In the genomic region with DNA sequence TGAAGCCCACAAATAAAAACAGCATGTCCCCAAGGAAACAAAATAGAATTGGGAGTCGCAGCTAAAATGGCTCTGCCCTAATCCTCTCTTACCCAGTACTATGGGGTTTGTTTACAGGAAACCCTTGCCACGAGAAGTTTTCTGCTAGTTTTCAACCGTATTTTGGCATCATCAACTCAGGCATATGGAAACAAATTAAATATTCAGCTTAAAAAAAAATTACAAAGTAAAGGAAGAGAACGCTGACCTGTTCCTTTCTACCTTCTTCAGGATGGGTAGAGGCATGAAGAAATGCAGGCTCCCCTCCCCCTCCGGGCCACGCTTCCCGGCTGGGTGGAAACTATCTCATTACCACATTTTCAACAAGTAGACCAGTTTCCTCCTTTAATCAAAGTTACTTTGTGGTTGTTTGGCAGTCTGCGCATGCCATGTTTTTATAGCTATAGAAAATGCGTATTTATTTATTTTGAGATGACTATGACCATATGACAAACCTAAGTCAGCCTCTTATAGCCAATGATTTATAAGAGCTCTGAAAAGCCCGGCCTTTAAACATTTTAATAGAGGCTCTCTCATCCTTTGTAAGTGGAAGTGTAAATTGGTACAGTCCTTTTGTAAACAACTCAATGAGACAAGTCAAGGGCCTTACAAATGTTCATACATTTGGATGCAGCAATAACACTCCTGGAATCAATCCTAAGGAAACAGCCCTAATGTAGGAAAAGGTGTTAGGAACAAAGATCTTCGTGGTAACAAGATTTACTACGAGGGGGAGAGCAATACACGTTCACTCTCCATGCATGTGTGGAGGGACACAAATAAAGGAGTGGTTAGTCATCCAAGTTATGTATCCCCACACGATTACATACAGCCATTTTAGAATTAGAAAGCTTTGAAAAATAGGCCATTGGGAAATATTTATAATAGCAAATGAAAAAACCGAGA, we compare ENCODE assay signal across 8 cellular contexts. TPM values are rescaled to one million over a fixed set of nuclear protein-coding genes. Genes with fewer than 3 reads are reported as not detected.
DNase-seq lines count a peak whose midpoint lies in the region; ATAC-seq and TF ChIP-seq lines count a peak whose summit lies in the region.

No MANE protein-coding gene starts in this region.

- H3K27ac Mint-ChIP-seq in CD8-positive, alpha-beta T cell = peak overlapping the region; percentile 92

- ATAC-seq in CD8-positive, alpha-beta T cell = peak; percentile 81
- ATAC-seq in HG02642 (IDR thresholded peaks at IDR 0.05; ENCODE audit: poor library complexity, unreplicated experiment) = peak; percentile 49

- peak overlapping the region; percentile 75 for H3K27ac ChIP-seq in CD8-positive, alpha-beta T cell (ENCODE audit: low read depth, low read length)
- peak overlapping the region; percentile 71 for H3K27ac ChIP-seq in left ventricle myocardium inferior (replicated peaks)

- H3K4me1 ChIP-seq in CD8-positive, alpha-beta T cell (ENCODE audit: insufficient read depth, low read length) = peaks cover 21% of the 10 kb centered on the region
- H3K4me1 ChIP-seq in left ventricle myocardium inferior = peaks cover 11% of the 10 kb centered on the region

- intact Hi-C loops in CD8-positive, alpha-beta T cell (cut with DNase I, micrococcal nuclease) = loop anchor here (1.0 to 5.0 kb wide), 5 partner anchors 12 to 48 kb away; no protein-coding TSS in a partner anchor
- intact Hi-C loops in left ventricle myocardium inferior (cut with micrococcal nuclease) = no loop called here

- POLR2A ChIA-PET in CD8-positive, alpha-beta T cell (lab: Charles Lee) = interaction anchor here (0.6 to 5.6 kb wide), 34 partner anchors 10 to 330 kb away, joined by 3 to 53 read pairs (median 5); a partner anchor contains a TSS

- CTCF ChIA-PET in CD8-positive, alpha-beta T cell (lab: Charles Lee) = interaction anchor here (0.6 to 3.3 kb wide), 15 partner anchors 10 to 306 kb away, joined by 3 to 15 read pairs (median 3); no protein-coding TSS in a partner anchor

- H3K4me1 Mint-ChIP-seq in CD8-positive, alpha-beta T cell (ENCODE audit: low read depth) = peaks cover 39% of the 10 kb centered on the region

- no peaks in the 10 kb centered on the region for H3K9me3 Mint-ChIP-seq in CD8-positive, alpha-beta T cell

- no peak for TF ChIP-seq CTCF in CD8-positive, alpha-beta T cell (IDR thresholded peaks at IDR 0.05)
- TF ChIP-seq CTCF in left ventricle myocardium inferior (IDR thresholded peaks at IDR 0.05; ENCODE audit: borderline replicate concordance) = no peak

- H3K4me3 Mint-ChIP-seq in CD8-positive, alpha-beta T cell = peak overlapping the region; percentile 76

- no peaks in the 10 kb centered on the region for H3K9me3 ChIP-seq in CD8-positive, alpha-beta T cell (ENCODE audit: low read length)
- no peaks in the 10 kb centered on the region for H3K9me3 ChIP-seq in left ventricle myocardium inferior (replicated peaks)

- H3K36me3 ChIP-seq in CD8-positive, alpha-beta T cell (ENCODE audit: insufficient read depth, low read length) = no peaks in the 10 kb centered on the region
- no peaks in the 10 kb centered on the region for H3K36me3 ChIP-seq in left ventricle myocardium inferior

- peaks cover 8% of the 10 kb centered on the region for H3K36me3 Mint-ChIP-seq in CD8-positive, alpha-beta T cell

- DNase-seq in CD8-positive, alpha-beta T cell = peak; percentile 56 to 87 (median 75)
- DNase-seq in NOMO-1 (lab: John Stamatoyannopoulos, UW; ENCODE audit: unreplicated experiment in 2 of 2) = peak; percentile 75
- DNase-seq in activated T-cell treated with anti-CD3 and anti-CD28 coated beads for 48 hours (ENCODE audit: low read depth) = peak; percentile 65
- DNase-seq in left ventricle myocardium inferior = peak; percentile 41
- DNase-seq in stimulated activated CD4-positive, alpha-beta T cell treated with anti-CD3 and anti-CD28 coated beads, Interleukin-15, amount 100 ng/mL, for 24 hours = peak; percentile 83
- DNase-seq in AG08396 (ENCODE audit: low spot score) = no peak
- DNase-seq in NCI-H446 (lab: John Stamatoyannopoulos, UW) = no peak

- peak overlapping the region; percentile 37 for H3K4me3 ChIP-seq in CD8-positive, alpha-beta T cell (ENCODE audit: low read depth, low read length)
- H3K4me3 ChIP-seq in left ventricle myocardium inferior = no peak overlapping the region

- H3K27me3 Mint-ChIP-seq in CD8-positive, alpha-beta T cell (ENCODE audit: low read depth) = no peaks in the 10 kb centered on the region

- no peaks in the 10 kb centered on the region for H3K27me3 ChIP-seq in CD8-positive, alpha-beta T cell (ENCODE audit: insufficient read depth, low read length)
- H3K27me3 ChIP-seq in left ventricle myocardium inferior (ENCODE audit: low read depth) = no peaks in the 10 kb centered on the region

RNA-seq across cellular contexts. Expression of a gene that starts 16.1 kb away (rescaled TPM):
- total RNA-seq in CD8-positive, alpha-beta T cell = 10 to 100 TPM; 71.8 to 79.9 TPM
- total RNA-seq in left ventricle myocardium inferior = 5.4 TPM

Comparison
In these comparisons a context has a peak if more than half of its experiments do, and no peak if none do; other contexts are left out.
1. DNase-seq: peak in CD8-positive, alpha-beta T cell (7 of 7), NOMO-1 (2 of 2), activated T-cell treated with anti-CD3 and anti-CD28 coated beads for 48 hours (single experiment), left ventricle myocardium inferior (single experiment) and stimulated activated CD4-positive, alpha-beta T cell treated with anti-CD3 and anti-CD28 coated beads, Interleukin-15, amount 100 ng/mL, for 24 hours (single experiment); none in AG08396 (single experiment) and NCI-H446 (0 of 2).
2. RNA of a gene that starts 16.1 kb away (total RNA-seq): 71.8 to 79.9 TPM in CD8-positive, alpha-beta T cell; 5.4 TPM in left ventricle myocardium inferior (single experiment); every median in the first group is over 10 times any median in the second.